8 cellular contexts compared by ENCODE assay signal in the genomic region with DNA sequence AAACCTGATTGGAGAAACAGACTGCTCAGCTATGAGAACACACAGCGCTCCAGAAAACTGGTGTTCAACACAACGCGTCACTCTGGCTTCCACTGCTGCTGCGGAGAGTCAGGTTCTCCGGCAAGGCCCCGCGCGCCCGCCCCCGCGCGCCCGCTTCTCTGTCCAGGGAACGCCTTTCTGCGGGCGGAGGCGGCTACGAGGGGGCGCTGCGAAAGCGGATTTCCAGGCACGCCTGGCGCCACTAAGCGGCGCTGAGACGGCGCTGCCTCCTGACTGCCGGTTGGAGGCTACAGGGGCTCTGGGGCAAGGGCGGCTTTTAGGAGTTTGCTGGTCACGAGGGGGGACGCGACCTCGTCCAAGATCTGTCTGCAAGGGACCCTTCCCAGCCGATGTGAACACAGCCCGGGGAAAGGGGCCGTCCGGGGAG. TPM values are rescaled to one million over a fixed set of nuclear protein-coding genes. Genes with fewer than 3 reads are reported as not detected.
A peak's percentile ranks its signal among the peaks of the same experiment; 100 is the strongest.
DNase-seq lines count a peak whose midpoint lies in the region; ATAC-seq and TF ChIP-seq lines count a peak whose summit lies in the region.
"Not testable (repeated sequence)": the region's sequence is repeated elsewhere in the genome, so short reads cannot be mapped to it uniquely, and the experiment has no call there.

No MANE protein-coding gene starts in this region.

- not testable (repeated sequence) for H3K9me3 Mint-ChIP-seq in MCF 10A (ENCODE audit: unreplicated experiment); natural killer cell; stimulated activated naive CD8-positive, alpha-beta T cell treated with anti-CD3 and anti-CD28 coated beads, Interleukin-15, amount 100 ng/mL, for 72 hours

- not testable (repeated sequence) for H3K36me3 ChIP-seq in heart left ventricle

- not testable (repeated sequence) for H3K27ac ChIP-seq in heart left ventricle

- not testable (repeated sequence) for TF ChIP-seq POLR2A in heart left ventricle (IDR thresholded peaks at IDR 0.05)

- CTCF ChIA-PET in MCF 10A (lab: Yijun Ruan, JAX) = not testable (repeated sequence)

- peak; percentile 61 for ATAC-seq in HG02642 (IDR thresholded peaks at IDR 0.05; ENCODE audit: poor library complexity, unreplicated experiment)
- peak; percentile 62 to 93 (median 86) for ATAC-seq in heart left ventricle
- ATAC-seq in natural killer cell = peak in 2 of 3 donors; percentile 26 to 69
- peak; percentile 77 for ATAC-seq in stimulated activated naive CD8-positive, alpha-beta T cell treated with anti-CD3 and anti-CD28 coated beads, Interleukin-15, amount 100 ng/mL, for 72 hours

- peaks cover 22% of the 10 kb centered on the region for H3K4me1 Mint-ChIP-seq in MCF 10A (ENCODE audit: insufficient read depth, unreplicated experiment)
- not testable (repeated sequence) for H3K4me1 Mint-ChIP-seq in natural killer cell; stimulated activated naive CD8-positive, alpha-beta T cell treated with anti-CD3 and anti-CD28 coated beads, Interleukin-15, amount 100 ng/mL, for 72 hours

- H3K4me3 Mint-ChIP-seq in MCF 10A (ENCODE audit: unreplicated experiment) = peak overlapping the region; percentile 64
- not testable (repeated sequence) for H3K4me3 Mint-ChIP-seq in natural killer cell
- peak overlapping the region; percentile 49 to 57 for H3K4me3 Mint-ChIP-seq in stimulated activated naive CD8-positive, alpha-beta T cell treated with anti-CD3 and anti-CD28 coated beads, Interleukin-15, amount 100 ng/mL, for 72 hours

- H3K36me3 Mint-ChIP-seq in MCF 10A (ENCODE audit: insufficient read depth, unreplicated experiment); natural killer cell: not testable (repeated sequence)

- DNase-seq in DMS 273 (lab: John Stamatoyannopoulos, UW; ENCODE audit: unreplicated experiment) (peak; percentile 68), NCI-H2171 treated with DMSO at 0.1 percent for 48 hours (lab: John Stamatoyannopoulos, UW) (peak; percentile 42), MCF 10A (ENCODE audit: unreplicated experiment) (peak; percentile 73), heart left ventricle (peak in 3 of 5 donors; percentile 53 to 72 (median 64))
- DNase-seq in natural killer cell = not testable (repeated sequence)
- DNase-seq in stimulated activated naive CD8-positive, alpha-beta T cell treated with anti-CD3 and anti-CD28 coated beads, Interleukin-15, amount 100 ng/mL, for 72 hours = peak in 1 of 2 donors; percentile 21

- BruUV-seq in MCF 10A (replicated peaks; lab: Mats Ljungman, UMichigan) = not testable (repeated sequence)

- H3K27ac Mint-ChIP-seq in MCF 10A (ENCODE audit: low read depth, unreplicated experiment) = peak overlapping the region; percentile 93
- not testable (repeated sequence) for H3K27ac Mint-ChIP-seq in natural killer cell; stimulated activated naive CD8-positive, alpha-beta T cell treated with anti-CD3 and anti-CD28 coated beads, Interleukin-15, amount 100 ng/mL, for 72 hours

- not testable (repeated sequence) for H3K27me3 Mint-ChIP-seq in MCF 10A (ENCODE audit: insufficient read depth, unreplicated experiment); natural killer cell (ENCODE audit: low read depth in 2 of 2)
- peaks cover 13% of the 10 kb centered on the region for H3K27me3 Mint-ChIP-seq in stimulated activated naive CD8-positive, alpha-beta T cell treated with anti-CD3 and anti-CD28 coated beads, Interleukin-15, amount 100 ng/mL, for 72 hours

- H3K4me1 ChIP-seq in heart left ventricle = not testable (repeated sequence)

- not testable (repeated sequence) for H3K27me3 ChIP-seq in heart left ventricle

- WGBS in heart left ventricle, 4 donors = 2 to 4% (median 3%) methylated on average over 4 to 30 of the region's 37 CpGs

- not testable (repeated sequence) for H3K9me3 ChIP-seq in heart left ventricle

- H3K4me3 ChIP-seq in WI38 (ENCODE audit: low read depth, low read length) = not testable (repeated sequence)
- H3K4me3 ChIP-seq in heart left ventricle = peak overlapping the region in 9 of 12 donors; percentile 14 to 38 (median 26)

- TF ChIP-seq CTCF in WI38 (IDR thresholded peaks at IDR 0.05; ENCODE audit: low read depth, low read length) (peak; percentile 16), MCF 10A (IDR thresholded peaks at IDR 0.05; ENCODE audit: unreplicated experiment) (peak; percentile 18), heart left ventricle (IDR thresholded peaks at IDR 0.05) (peak in 11 of 12 donors; percentile 6 to 45 (median 27))
- not testable (repeated sequence) for TF ChIP-seq CTCF in natural killer cell (IDR thresholded peaks at IDR 0.05)

- intact Hi-C loops in MCF 10A (cut with micrococcal nuclease); heart left ventricle (cut with DNase I); natural killer cell (cut with micrococcal nuclease): not testable (repeated sequence)

- POLR2A ChIA-PET in MCF 10A (lab: Yijun Ruan, JAX) = not testable (repeated sequence)

RNA-seq across cellular contexts. Expression of a gene that starts 22.6 kb away (rescaled TPM):
- total RNA-seq in MCF 10A (2022) (47.3 and 103 TPM in 2 replicates), heart left ventricle (10 to 100 TPM in 1 of 9 donors, under 1 TPM in 3, not detected in 5; 0.30 to 52.4 (median 0.64) TPM), natural killer cell (not detected)
- under 1 TPM in 1 of 2 donors, not detected in 1; 0.15 TPM for polyA plus RNA-seq in heart left ventricle

RNA-seq across cellular contexts. Expression of a gene that starts 30.2 kb away (rescaled TPM):
- total RNA-seq in MCF 10A (2022) = not detected in 2 replicates
- not detected for total RNA-seq in heart left ventricle
- not detected for polyA plus RNA-seq in heart left ventricle
- total RNA-seq in natural killer cell = not detected
